Comparison of ENCODE assay signal across 18 cellular contexts in the genomic region with DNA sequence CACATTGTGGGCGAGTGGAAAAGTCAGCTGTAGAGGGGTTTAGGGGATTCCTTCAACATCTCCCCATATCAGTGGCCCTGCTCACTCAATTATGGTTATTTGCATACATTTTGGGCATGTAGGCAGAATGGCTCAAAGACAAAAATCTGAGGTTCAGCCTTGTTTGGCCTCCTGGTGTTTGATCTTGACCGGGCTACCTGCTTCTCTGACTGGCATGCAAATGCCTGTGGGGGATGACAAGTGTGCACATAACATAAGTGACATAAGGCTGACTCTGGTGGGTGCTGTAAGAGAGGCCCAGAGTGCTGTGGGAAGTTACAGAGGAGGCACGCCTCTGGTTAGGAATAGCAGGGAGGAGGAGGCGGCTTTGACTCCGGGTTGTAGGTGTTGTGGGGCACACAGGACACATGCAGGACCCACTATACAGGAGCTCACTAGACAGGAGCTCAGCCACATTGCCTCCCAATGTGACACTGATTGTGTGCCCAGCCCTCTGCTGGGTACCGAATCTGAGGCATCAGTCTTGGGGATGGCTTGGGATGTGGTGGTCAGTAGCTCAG. TPM values are rescaled to one million over a fixed set of nuclear protein-coding genes. Genes with fewer than 3 reads are reported as not detected.
DNase-seq lines count a peak whose midpoint lies in the region; ATAC-seq, FAIRE-seq and TF ChIP-seq lines count a peak whose summit lies in the region.
"Had no signal": no experiment of that assay in that cellular context is flagged by ENCODE, and none has a peak within 500 bp of the region (broad histone marks: within the 10 kb centered on the region; RNA-seq: fewer than 3 reads in every experiment).

No MANE protein-coding gene starts in this region.

- no peaks in the 10 kb centered on the region for H3K9me3 Mint-ChIP-seq in stimulated activated effector memory CD8-positive, alpha-beta T cell treated with anti-CD3 and anti-CD28 coated beads, Interleukin-12 subunit alpha, Interleukin-12 subunit beta, amount 100 ng/mL, for 72 hours
- no peaks in the 10 kb centered on the region for H3K9me3 Mint-ChIP-seq in activated naive CD4-positive, alpha-beta T cell treated with anti-CD3 and anti-CD28 coated beads for 36 hours

- no peak for ATAC-seq in stimulated activated effector memory CD8-positive, alpha-beta T cell treated with anti-CD3 and anti-CD28 coated beads, Interleukin-12 subunit alpha, Interleukin-12 subunit beta, amount 100 ng/mL, for 72 hours
- ATAC-seq in HG03354 (IDR thresholded peaks at IDR 0.05; ENCODE audit: poor library complexity, severe bottlenecking, unreplicated experiment): no peak
- ATAC-seq: SK-N-SH treated with all-trans-retinoic acid at 6 μM for 48 hours had no signal

- H3K27me3 Mint-ChIP-seq in activated naive CD4-positive, alpha-beta T cell treated with anti-CD3 and anti-CD28 coated beads for 36 hours (ENCODE audit: low read depth): no peaks in the 10 kb centered on the region

- H3K4me1 Mint-ChIP-seq in stimulated activated effector memory CD8-positive, alpha-beta T cell treated with anti-CD3 and anti-CD28 coated beads, Interleukin-12 subunit alpha, Interleukin-12 subunit beta, amount 100 ng/mL, for 72 hours: peaks cover 91% of the 10 kb centered on the region
- peaks cover 63% of the 10 kb centered on the region for H3K4me1 Mint-ChIP-seq in activated naive CD4-positive, alpha-beta T cell treated with anti-CD3 and anti-CD28 coated beads for 36 hours (ENCODE audit: low read depth)

- POLR2A ChIA-PET in HEK293 (lab: Yijun Ruan, JAX): interaction anchor here (1.1 kb wide), 1 partner anchor 168 kb away, joined by 3 read pairs; no protein-coding TSS in a partner anchor

- TF ChIP-seq POLR2A in GM12891 (IDR thresholded peaks at IDR 0.05; ENCODE audit: low read depth, low read length): peak; percentile 33; the same call in 1 of the 2 replicates

- no peak for TF ChIP-seq CTCF in HEK293 (tag by site-specific recombination; IDR thresholded peaks at IDR 0.05)

- DNase-seq in GM12891 (ENCODE audit: insufficient read length, low spot score) (no peak), SW480 (ENCODE audit: low spot score) (peak; percentile 30), NCI-H128 (lab: John Stamatoyannopoulos, UW; ENCODE audit: unreplicated experiment) (no peak)
- DNase-seq in stimulated activated effector memory CD8-positive, alpha-beta T cell treated with anti-CD3 and anti-CD28 coated beads, Interleukin-12 subunit alpha, Interleukin-12 subunit beta, amount 100 ng/mL, for 72 hours (ENCODE audit: low spot score in 2 of 2): no peak
- DNase-seq in activated naive CD4-positive, alpha-beta T cell treated with anti-CD3 and anti-CD28 coated beads for 36 hours: no peak
- DNase-seq: DMS153, NCI-H1048, NCI-H1694 treated with DMSO at 0.1 percent for 48 hours, NCI-H446, NCI-H748 treated with DMSO at 0.1 percent for 48 hours, SHP77 had no signal

- H3K4me3 ChIP-seq in HEK293 (ENCODE audit: low read depth, low read length): no peak overlapping the region

- no peaks in the 10 kb centered on the region for H3K4me1 ChIP-seq in HEK293 (ENCODE audit: control insufficient read depth, insufficient read depth, low read length)

- peaks cover 21% of the 10 kb centered on the region for H3K36me3 Mint-ChIP-seq in stimulated activated effector memory CD8-positive, alpha-beta T cell treated with anti-CD3 and anti-CD28 coated beads, Interleukin-12 subunit alpha, Interleukin-12 subunit beta, amount 100 ng/mL, for 72 hours
- no peaks in the 10 kb centered on the region for H3K36me3 Mint-ChIP-seq in activated naive CD4-positive, alpha-beta T cell treated with anti-CD3 and anti-CD28 coated beads for 36 hours (ENCODE audit: low read depth)

- no peak overlapping the region for H3K4me3 Mint-ChIP-seq in stimulated activated effector memory CD8-positive, alpha-beta T cell treated with anti-CD3 and anti-CD28 coated beads, Interleukin-12 subunit alpha, Interleukin-12 subunit beta, amount 100 ng/mL, for 72 hours
- no peak overlapping the region for H3K4me3 Mint-ChIP-seq in activated naive CD4-positive, alpha-beta T cell treated with anti-CD3 and anti-CD28 coated beads for 36 hours

- peak; percentile 88 for FAIRE-seq in GM12891 (lab: Jason Lieb, UNC)
- FAIRE-seq: RCC 7860 had no signal

- peak overlapping the region; percentile 65 for H3K27ac Mint-ChIP-seq in stimulated activated effector memory CD8-positive, alpha-beta T cell treated with anti-CD3 and anti-CD28 coated beads, Interleukin-12 subunit alpha, Interleukin-12 subunit beta, amount 100 ng/mL, for 72 hours
- no peak overlapping the region for H3K27ac Mint-ChIP-seq in activated naive CD4-positive, alpha-beta T cell treated with anti-CD3 and anti-CD28 coated beads for 36 hours

- H3K9me3 ChIP-seq in HEK293 (ENCODE audit: control insufficient read depth, insufficient read depth, low read depth, low read length): no peaks in the 10 kb centered on the region

- CTCF ChIA-PET in HEK293 (lab: Yijun Ruan, JAX): interaction anchor here (0.7 to 3.3 kb wide), 4 partner anchors 14 to 171 kb away, joined by 5 to 25 read pairs (median 5); no protein-coding TSS in a partner anchor
- CTCF ChIA-PET in activated naive CD4-positive, alpha-beta T cell treated with anti-CD3 and anti-CD28 coated beads for 36 hours (lab: Charles Lee): interaction anchor here (0.7 to 3.1 kb wide), 6 partner anchors 15 to 171 kb away, joined by 3 to 23 read pairs (median 4); no protein-coding TSS in a partner anchor

- intact Hi-C loops in activated naive CD4-positive, alpha-beta T cell treated with anti-CD3 and anti-CD28 coated beads for 36 hours (cut with micrococcal nuclease): no loop called here

- no peaks in the 10 kb centered on the region for H3K36me3 ChIP-seq in HEK293 (ENCODE audit: control insufficient read depth in 2 of 2, insufficient read depth in 1 of 2, low read length in 2 of 2)

- H3K27ac ChIP-seq in HEK293 (ENCODE audit: extremely low read depth, low read depth, low read length): no peak overlapping the region

TF ChIP-seq in GM12891, 5 proteins besides CTCF, POLR2A, EP300 and RAD21:
- peak; percentile 95 for TF ChIP-seq POU2F2 (IDR thresholded peaks at IDR 0.05; ENCODE audit: low read depth, low read length)
- no peak for TF ChIP-seq SPI1 (IDR thresholded peaks at IDR 0.05; ENCODE audit: low read depth, low read length)

TF ChIP-seq in HEK293, 187 proteins besides CTCF, POLR2A, EP300 and RAD21:
- TF ChIP-seq ZFHX2 (tag by site-specific recombination; conservative IDR thresholded peaks at IDR 0.05) (peak; percentile 45; the same call in 1 of the 2 replicates), EGR2 (tag by site-specific recombination; IDR thresholded peaks at IDR 0.05; ENCODE audit: low read depth) (peak; percentile 78)
- TF ChIP-seq, protein P1, sequence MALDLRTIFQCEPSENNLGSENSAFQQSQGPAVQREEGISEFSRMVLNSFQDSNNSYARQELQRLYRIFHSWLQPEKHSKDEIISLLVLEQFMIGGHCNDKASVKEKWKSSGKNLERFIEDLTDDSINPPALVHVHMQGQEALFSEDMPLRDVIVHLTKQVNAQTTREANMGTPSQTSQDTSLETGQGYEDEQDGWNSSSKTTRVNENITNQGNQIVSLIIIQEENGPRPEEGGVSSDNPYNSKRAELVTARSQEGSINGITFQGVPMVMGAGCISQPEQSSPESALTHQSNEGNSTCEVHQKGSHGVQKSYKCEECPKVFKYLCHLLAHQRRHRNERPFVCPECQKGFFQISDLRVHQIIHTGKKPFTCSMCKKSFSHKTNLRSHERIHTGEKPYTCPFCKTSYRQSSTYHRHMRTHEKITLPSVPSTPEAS (tag by site-specific recombination; IDR thresholded peaks at IDR 0.05): no peak

RNA-seq across cellular contexts. Expression of a gene that starts 29.4 kb away (rescaled TPM):
- 0.18 TPM for polyA plus RNA-seq in GM12891 (2012; ENCODE audit: low read depth, missing spikeins)
- total RNA-seq in activated naive CD4-positive, alpha-beta T cell treated with anti-CD3 and anti-CD28 coated beads for 36 hours: not detected
- total RNA-seq: H4 had no signal
- polyA plus RNA-seq: BJ had no signal

RNA-seq across cellular contexts. Expression of a gene that starts 31.1 kb away (rescaled TPM):
- polyA plus RNA-seq in GM12891 (2012; ENCODE audit: low read depth, missing spikeins): 3.3 TPM
- not detected for total RNA-seq in activated naive CD4-positive, alpha-beta T cell treated with anti-CD3 and anti-CD28 coated beads for 36 hours
- total RNA-seq: H4 had no signal
- polyA plus RNA-seq: AG04450, BJ had no signal

RNA-seq across cellular contexts. Expression of a gene that starts 56.5 kb away (rescaled TPM):
- 59.4 TPM for polyA plus RNA-seq in GM12891 (2012; ENCODE audit: low read depth, missing spikeins)
- 10 to 100 TPM; 83.4 to 85.3 TPM for total RNA-seq in activated naive CD4-positive, alpha-beta T cell treated with anti-CD3 and anti-CD28 coated beads for 36 hours
